ENCODE assay signal across 19 cellular contexts in the genomic region with DNA sequence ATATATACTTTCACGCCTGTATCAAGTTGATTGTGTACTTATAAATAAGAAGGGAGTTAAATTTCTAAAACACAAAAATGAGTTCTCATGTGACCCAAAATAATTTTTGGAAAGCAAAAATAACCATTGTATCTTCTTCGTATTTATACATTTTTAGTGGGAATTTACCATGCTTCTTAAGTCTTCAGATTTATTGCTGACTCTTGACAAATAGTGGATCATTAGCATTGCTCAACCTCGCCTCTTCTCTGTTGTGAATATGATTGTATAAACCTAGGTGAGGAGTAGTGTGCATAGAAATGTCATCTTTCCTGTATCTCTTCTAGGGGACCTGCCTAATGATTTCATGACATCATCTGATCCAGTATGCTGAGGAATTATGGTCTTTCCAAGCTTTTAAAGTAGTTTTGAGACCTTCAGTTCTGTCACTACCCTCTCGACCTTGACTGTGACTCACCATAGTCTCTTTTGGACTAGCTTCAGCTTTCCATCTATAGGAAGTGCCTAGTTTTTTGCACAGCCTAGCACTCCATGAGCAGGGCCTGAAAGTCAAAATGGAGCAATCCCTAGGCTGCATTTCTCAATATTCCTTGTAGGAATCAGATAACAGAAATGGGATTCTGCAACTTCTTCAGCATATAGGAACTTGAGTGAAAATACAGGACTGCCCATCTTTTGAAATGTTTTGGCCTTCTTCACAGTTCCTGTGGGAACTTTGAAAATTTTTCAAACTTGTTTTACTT.
"Had no signal": no experiment of that assay in that cellular context is flagged by ENCODE, and none has a peak within 500 bp of the region (broad histone marks: within the 10 kb centered on the region; RNA-seq: fewer than 3 reads in every experiment).

No MANE protein-coding gene starts in this region.

- DNase-seq: activated CD4-positive, alpha-beta T cell treated with anti-CD3 and anti-CD28 coated beads for 36 hours; activated CD8-positive, alpha-beta memory T cell treated with anti-CD3 and anti-CD28 coated beads, Interleukin-2, amount 50 U/mL, for 4 hours; activated CD8-positive, alpha-beta T cell treated with anti-CD3 and anti-CD28 coated beads for 36 hours; activated gamma-delta T cell treated with Interleukin-2 at 50 U/mL for 16 hours; activated T-cell treated with anti-CD3 and anti-CD28 coated beads, Interleukin-2, amount 50 U/mL, for 72 hours; central memory CD4-positive, alpha-beta T cell; effector memory CD8-positive, alpha-beta T cell; foreskin melanocyte; heart left ventricle; islet precursor cell; left lung; nucleus accumbens; stimulated activated naive CD4-positive, alpha-beta T cell treated with Interleukin-2 at 50 U/mL for 16 hours; T-cell; T1000; WERI-Rb-1 had no signal

- H3K27me3 Mint-ChIP-seq: activated CD4-positive, alpha-beta T cell treated with anti-CD3 and anti-CD28 coated beads for 36 hours; activated CD8-positive, alpha-beta T cell treated with anti-CD3 and anti-CD28 coated beads for 36 hours; effector memory CD8-positive, alpha-beta T cell; natural killer cell treated with Interleukin-12 subunit alpha and Interleukin-12 subunit beta and Interleukin-15 and Interleukin-18, amount 100 ng/mL, for 72 hours; T-cell; type B pancreatic cell had no signal

- H3K9me3 ChIP-seq: heart left ventricle, left lung, right atrium auricular region had no signal

- H3K27me3 ChIP-seq: heart left ventricle, left lung, right atrium auricular region had no signal

- H3K27ac Mint-ChIP-seq: activated CD4-positive, alpha-beta T cell treated with anti-CD3 and anti-CD28 coated beads for 36 hours; activated CD8-positive, alpha-beta T cell treated with anti-CD3 and anti-CD28 coated beads for 36 hours; activated T-cell treated with anti-CD3 and anti-CD28 coated beads, Interleukin-2, amount 50 U/mL, for 72 hours; effector memory CD8-positive, alpha-beta T cell; natural killer cell treated with Interleukin-12 subunit alpha and Interleukin-12 subunit beta and Interleukin-15 and Interleukin-18, amount 100 ng/mL, for 72 hours; T-cell; type B pancreatic cell had no signal

- H3K4me1 ChIP-seq: heart left ventricle, left lung, right atrium auricular region had no signal

- ATAC-seq: activated CD4-positive, alpha-beta T cell treated with anti-CD3 and anti-CD28 coated beads for 36 hours; activated CD8-positive, alpha-beta T cell treated with anti-CD3 and anti-CD28 coated beads for 36 hours; activated T-cell treated with anti-CD3 and anti-CD28 coated beads, Interleukin-2, amount 50 U/mL, for 72 hours; effector memory CD8-positive, alpha-beta T cell; heart left ventricle; left lung; natural killer cell treated with Interleukin-12 subunit alpha and Interleukin-12 subunit beta and Interleukin-15 and Interleukin-18, amount 100 ng/mL, for 72 hours; T-cell had no signal

- H3K9me3 Mint-ChIP-seq: activated CD8-positive, alpha-beta T cell treated with anti-CD3 and anti-CD28 coated beads for 36 hours; activated T-cell treated with anti-CD3 and anti-CD28 coated beads, Interleukin-2, amount 50 U/mL, for 72 hours; effector memory CD8-positive, alpha-beta T cell; natural killer cell treated with Interleukin-12 subunit alpha and Interleukin-12 subunit beta and Interleukin-15 and Interleukin-18, amount 100 ng/mL, for 72 hours; type B pancreatic cell had no signal

- H3K4me3 ChIP-seq: heart left ventricle, left lung, right atrium auricular region had no signal

- H3K36me3 ChIP-seq: left lung, right atrium auricular region, WERI-Rb-1 had no signal

- H3K27ac ChIP-seq: heart left ventricle, left lung, right atrium auricular region, WERI-Rb-1 had no signal

- H3K4me1 Mint-ChIP-seq: activated CD4-positive, alpha-beta T cell treated with anti-CD3 and anti-CD28 coated beads for 36 hours; T-cell had no signal

- H3K4me3 Mint-ChIP-seq: activated CD4-positive, alpha-beta T cell treated with anti-CD3 and anti-CD28 coated beads for 36 hours; activated CD8-positive, alpha-beta T cell treated with anti-CD3 and anti-CD28 coated beads for 36 hours; activated T-cell treated with anti-CD3 and anti-CD28 coated beads, Interleukin-2, amount 50 U/mL, for 72 hours; effector memory CD8-positive, alpha-beta T cell; natural killer cell treated with Interleukin-12 subunit alpha and Interleukin-12 subunit beta and Interleukin-15 and Interleukin-18, amount 100 ng/mL, for 72 hours; T-cell; type B pancreatic cell had no signal
